In genomic region chr7:94922457-94922856, GRCh38 we compare ENCODE assay signal across 33 cellular contexts. TPM values are rescaled to one million over a fixed set of nuclear protein-coding genes. Genes with fewer than 3 reads are reported as not detected.
"Had no signal": no experiment of that assay in that cellular context is flagged by ENCODE, and none has a peak within 500 bp of the region (broad histone marks: within the 10 kb centered on the region; RNA-seq: fewer than 3 reads in every experiment).

No MANE protein-coding gene starts in this region.

- FAIRE-seq: astrocyte, bronchial epithelial cell had no signal

- H3K4me3 ChIP-seq: coronary artery, dorsolateral prefrontal cortex had no signal

- H3K27me3 Mint-ChIP-seq: activated B cell treated with CpG ODN at 0.5 μM for 24 hours; central memory CD8-positive, alpha-beta T cell; dendritic cell treated with granulocyte-macrophage colony-stimulating factor and Interleukin-4, amounts not matched to agents 40 ng/mL and 50 ng/mL, for 4 days had no signal

- H3K36me3 ChIP-seq: brain microvascular endothelial cell, WERI-Rb-1 had no signal

- H3K9me3 Mint-ChIP-seq: activated B cell treated with CpG ODN at 0.5 μM for 24 hours; activated CD8-positive, alpha-beta T cell treated with anti-CD3 and anti-CD28 coated beads for 36 hours; activated T-helper 1 cell treated with anti-CD3 and anti-CD28 coated beads, Interleukin-12 subunit alpha, Interleukin-12 subunit beta, Interleukin-2, Interleukin-4 antibody, amounts not matched to agents 30 ng/mL and 10 ng/mL and 1 ng/mL, durations not matched to agents 14 hours and 24 hours and 36 hours; central memory CD8-positive, alpha-beta T cell; dendritic cell treated with granulocyte-macrophage colony-stimulating factor and Interleukin-4, amounts not matched to agents 40 ng/mL and 50 ng/mL, for 4 days; endodermal cell; T-helper 2 cell treated with Interferon-gamma antibody and Interleukin-4, amounts not matched to agents 5 μg/mL and 100 μg/mL, for 36 hours had no signal

- DNase-seq: activated B cell treated with CpG ODN at 0.5 μM for 24 hours; activated CD4-positive, alpha-beta T cell treated with anti-CD3 and anti-CD28 coated beads for 48 hours; activated CD4-positive, alpha-beta T cell treated with anti-CD3 and anti-CD28 coated beads, Interleukin-2, amount 50 U/mL, for 1 hour; activated CD4-positive, alpha-beta T cell treated with anti-CD3 and anti-CD28 coated beads, Interleukin-2, amount 50 U/mL, for 48 hours; activated CD8-positive, alpha-beta memory T cell treated with anti-CD3 and anti-CD28 coated beads, Interleukin-2, amount 10 ng/mL, durations not matched to agents 7 days and 5 days; activated CD8-positive, alpha-beta memory T cell treated with anti-CD3 and anti-CD28 coated beads, Interleukin-2, amount 50 U/mL, for 4 hours; activated CD8-positive, alpha-beta T cell treated with anti-CD3 and anti-CD28 coated beads for 36 hours; activated gamma-delta T cell; activated naive CD4-positive, alpha-beta T cell; activated naive CD4-positive, alpha-beta T cell treated with anti-CD3 and anti-CD28 coated beads, Interleukin-2, amount 50 U/mL, for 16 hours; activated T-cell treated with anti-CD3 and anti-CD28 coated beads, Interleukin-2, amount 50 U/mL, for 1 hour; activated T-cell treated with anti-CD3 and anti-CD28 coated beads, Interleukin-2, amount 50 U/mL, for 48 hours; amniotic stem cell; anterior cingulate cortex; brain microvascular endothelial cell; dorsolateral prefrontal cortex; effector memory CD4-positive, alpha-beta T cell; endodermal cell; foreskin fibroblast; head of caudate nucleus; T-helper 17 cell; T1000; WERI-Rb-1 had no signal

- H3K27me3 ChIP-seq: brain microvascular endothelial cell, dorsolateral prefrontal cortex had no signal

- H3K27ac Mint-ChIP-seq: activated B cell treated with CpG ODN at 0.5 μM for 24 hours; activated CD8-positive, alpha-beta memory T cell treated with anti-CD3 and anti-CD28 coated beads, Interleukin-2, amount 10 ng/mL, durations not matched to agents 7 days and 5 days; activated CD8-positive, alpha-beta T cell treated with anti-CD3 and anti-CD28 coated beads for 36 hours; activated naive CD8-positive, alpha-beta T cell; activated T-helper 1 cell treated with anti-CD3 and anti-CD28 coated beads, Interleukin-12 subunit alpha, Interleukin-12 subunit beta, Interleukin-2, Interleukin-4 antibody, amounts not matched to agents 30 ng/mL and 10 ng/mL and 1 ng/mL, durations not matched to agents 14 hours and 24 hours and 36 hours; dendritic cell treated with granulocyte-macrophage colony-stimulating factor and Interleukin-4, amounts not matched to agents 40 ng/mL and 50 ng/mL, for 4 days; endodermal cell; T-helper 17 cell; T-helper 2 cell treated with Interferon-gamma antibody and Interleukin-4, amounts not matched to agents 5 μg/mL and 100 μg/mL, for 36 hours had no signal

- ATAC-seq: activated CD4-positive, CD25-positive, alpha-beta regulatory T cell treated with anti-CD3 and anti-CD28 coated beads, Interleukin-2, amount 50 U/mL, for 24 hours; activated CD8-positive, alpha-beta memory T cell treated with anti-CD3 and anti-CD28 coated beads, Interleukin-2, amount 10 ng/mL, durations not matched to agents 7 days and 5 days; activated CD8-positive, alpha-beta T cell treated with anti-CD3 and anti-CD28 coated beads for 36 hours; esophagus mucosa; T-helper 17 cell had no signal

- H3K4me1 Mint-ChIP-seq: activated CD8-positive, alpha-beta memory T cell treated with anti-CD3 and anti-CD28 coated beads, Interleukin-2, amount 10 ng/mL, durations not matched to agents 7 days and 5 days; central memory CD8-positive, alpha-beta T cell; endodermal cell had no signal

- H3K4me3 Mint-ChIP-seq: activated B cell treated with CpG ODN at 0.5 μM for 24 hours; activated CD8-positive, alpha-beta memory T cell treated with anti-CD3 and anti-CD28 coated beads, Interleukin-2, amount 10 ng/mL, durations not matched to agents 7 days and 5 days; activated CD8-positive, alpha-beta T cell treated with anti-CD3 and anti-CD28 coated beads for 36 hours; activated naive CD8-positive, alpha-beta T cell; activated T-helper 1 cell treated with anti-CD3 and anti-CD28 coated beads, Interleukin-12 subunit alpha, Interleukin-12 subunit beta, Interleukin-2, Interleukin-4 antibody, amounts not matched to agents 30 ng/mL and 10 ng/mL and 1 ng/mL, durations not matched to agents 14 hours and 24 hours and 36 hours; central memory CD8-positive, alpha-beta T cell; dendritic cell treated with granulocyte-macrophage colony-stimulating factor and Interleukin-4, amounts not matched to agents 40 ng/mL and 50 ng/mL, for 4 days; endodermal cell; T-helper 17 cell; T-helper 2 cell treated with Interferon-gamma antibody and Interleukin-4, amounts not matched to agents 5 μg/mL and 100 μg/mL, for 36 hours had no signal

- H3K27ac ChIP-seq: brain microvascular endothelial cell, coronary artery, dorsolateral prefrontal cortex, WERI-Rb-1 had no signal

- H3K36me3 Mint-ChIP-seq: activated CD8-positive, alpha-beta memory T cell treated with anti-CD3 and anti-CD28 coated beads, Interleukin-2, amount 10 ng/mL, durations not matched to agents 7 days and 5 days; activated naive CD8-positive, alpha-beta T cell had no signal

RNA-seq across cellular contexts. Expression of gene PPP1R9A, which starts 15.1 kb away (rescaled TPM):
- total RNA-seq: activated T-helper 1 cell treated with anti-CD3 and anti-CD28 coated beads, Interleukin-12 subunit alpha, Interleukin-12 subunit beta, Interleukin-2, Interleukin-4 antibody, amounts not matched to agents 30 ng/mL and 10 ng/mL and 1 ng/mL, durations not matched to agents 14 hours and 24 hours and 36 hours had no signal
